ENCODE assay signal across 1 cellular context in genomic region chr7:39952378-39952777, GRCh38.
TF ChIP-seq lines count a peak whose summit lies in the region.

No MANE protein-coding gene starts in this region.

TF ChIP-seq in HepG2, 621 proteins besides CTCF, POLR2A, EP300 and RAD21 (continued from another document):
- no peak for TF ChIP-seq RBM22 (optimal IDR thresholded peaks at IDR 0.05; ENCODE audit: low read length)
- TF ChIP-seq ZC3H4 (CRISPR knock-in tag; IDR thresholded peaks at IDR 0.05; ENCODE audit: borderline replicate concordance) = no peak
- no peak for TF ChIP-seq ZNF572 (CRISPR knock-in tag; IDR thresholded peaks at IDR 0.05)
- no peak for TF ChIP-seq U2AF1 (optimal IDR thresholded peaks at IDR 0.05; ENCODE audit: low read depth, low read length)
